Comparison of ENCODE assay signal across 17 cellular contexts in genomic region chr20:40685349-40685748, GRCh38. TPM values are rescaled to one million over a fixed set of nuclear protein-coding genes. Genes with fewer than 3 reads are reported as not detected.
DNase-seq lines count a peak whose midpoint lies in the region; ATAC-seq and TF ChIP-seq lines count a peak whose summit lies in the region.
"Had no signal": no experiment of that assay in that cellular context is flagged by ENCODE, and none has a peak within 500 bp of the region (broad histone marks: within the 10 kb centered on the region; RNA-seq: fewer than 3 reads in every experiment).

No MANE protein-coding gene starts in this region.

- ATAC-seq in RWPE2 (ENCODE audit: low read depth) (no peak), left lobe of liver (no peak)

- H3K27me3 ChIP-seq in RWPE2 (ENCODE audit: insufficient read depth, poor library complexity, severe bottlenecking) (peaks cover 58% of the 10 kb centered on the region), endocrine pancreas (ENCODE audit: control insufficient read depth, insufficient read depth, low read length) (no peaks in the 10 kb centered on the region), mucosa of rectum (ENCODE audit: control insufficient read depth in 2 of 2, insufficient read depth in 2 of 2, low read length in 2 of 2) (peaks cover 40 to 58% of the 10 kb centered on the region in 2 donors), subcutaneous abdominal adipose tissue (ENCODE audit: control insufficient read depth in 5 of 5, insufficient read depth in 4 of 5, low read length in 5 of 5) (peaks cover 0 to under 1% (median 0%) of the 10 kb centered on the region in 5 donors)

- no peaks in the 10 kb centered on the region for H3K4me1 ChIP-seq in RWPE2 (ENCODE audit: insufficient read depth, poor library complexity, severe bottlenecking)
- peaks cover 4% of the 10 kb centered on the region for H3K4me1 ChIP-seq in endocrine pancreas (ENCODE audit: control insufficient read depth, insufficient read depth, low read length)
- peaks cover 20 to 21% of the 10 kb centered on the region in 2 donors for H3K4me1 ChIP-seq in mucosa of rectum (ENCODE audit: control insufficient read depth in 2 of 2, insufficient read depth in 2 of 2, low read length in 2 of 2)
- peaks cover 16 to 83% (median 61%) of the 10 kb centered on the region in 5 donors for H3K4me1 ChIP-seq in subcutaneous abdominal adipose tissue (ENCODE audit: control insufficient read depth in 5 of 5, insufficient read depth in 5 of 5, low read length in 5 of 5)

- peak; percentile 59 for DNase-seq in RWPE2 (ENCODE audit: low spot score)
- DNase-seq in left lobe of liver (ENCODE audit: low spot score) = no peak
- DNase-seq in NCI-H2196 (lab: John Stamatoyannopoulos, UW; ENCODE audit: unreplicated experiment) = no peak
- no peak for DNase-seq in dermis blood vessel endothelial cell
- DNase-seq in NAMALWA (ENCODE audit: low spot score) = no peak
- DNase-seq: activated CD4-positive, alpha-beta memory T cell treated with anti-CD3 and anti-CD28 coated beads for 36 hours; activated T-cell treated with anti-CD3 and anti-CD28 coated beads, Interleukin-2, amount 50 U/mL, for 48 hours; effector CD4-positive, alpha-beta T cell; HFFc6; naive B cell; NCI-H187; T-helper 1 cell had no signal

- H3K4me3 ChIP-seq in RWPE2 (ENCODE audit: severe bottlenecking) (no peak overlapping the region), endocrine pancreas (ENCODE audit: control insufficient read depth, insufficient read depth, low read length) (peak overlapping the region; percentile 88), mucosa of rectum (ENCODE audit: low read length in 2 of 2) (peak overlapping the region in 1 of 2 donors; percentile 39), subcutaneous abdominal adipose tissue (ENCODE audit: low read depth in 1 of 5, low read length in 5 of 5) (peak overlapping the region; percentile 89 to 99 (median 95))
- H3K4me3 ChIP-seq: hepatocyte had no signal

- no peaks in the 10 kb centered on the region for H3K36me3 ChIP-seq in RWPE2 (ENCODE audit: low read depth)
- H3K36me3 ChIP-seq in endocrine pancreas (ENCODE audit: control insufficient read depth, insufficient read depth, low read length) = peaks cover 3% of the 10 kb centered on the region
- H3K36me3 ChIP-seq in mucosa of rectum (ENCODE audit: control insufficient read depth in 2 of 2, insufficient read depth in 2 of 2, low read length in 2 of 2) = no peaks in the 10 kb centered on the region
- peaks cover 0 to 18% (median 5%) of the 10 kb centered on the region in 5 donors for H3K36me3 ChIP-seq in subcutaneous abdominal adipose tissue (ENCODE audit: control insufficient read depth in 5 of 5, insufficient read depth in 5 of 5, low read length in 5 of 5)

- H3K27ac ChIP-seq in RWPE2 (ENCODE audit: poor library complexity, severe bottlenecking) = no peak overlapping the region
- peak overlapping the region; percentile 24 to 55 for H3K27ac ChIP-seq in mucosa of rectum (ENCODE audit: low read depth in 2 of 2, low read length in 2 of 2)
- H3K27ac ChIP-seq in subcutaneous abdominal adipose tissue (ENCODE audit: low read depth, low read length) = peak overlapping the region; percentile 86
- H3K27ac ChIP-seq: hepatocyte, RWPE1 had no signal

- H3K9me3 ChIP-seq in RWPE2 (ENCODE audit: severe bottlenecking) = no peaks in the 10 kb centered on the region
- H3K9me3 ChIP-seq in endocrine pancreas (ENCODE audit: control insufficient read depth, low read length) = no peaks in the 10 kb centered on the region
- H3K9me3 ChIP-seq in mucosa of rectum (ENCODE audit: control insufficient read depth in 2 of 2, low read length in 2 of 2) = no peaks in the 10 kb centered on the region
- H3K9me3 ChIP-seq in subcutaneous abdominal adipose tissue (ENCODE audit: control insufficient read depth in 5 of 5, low read length in 5 of 5) = no peaks in the 10 kb centered on the region

- H3K9ac ChIP-seq in endocrine pancreas (ENCODE audit: control insufficient read depth, insufficient read depth, low read length) (peak overlapping the region; percentile 69), mucosa of rectum (ENCODE audit: low read depth in 1 of 2, low read length in 2 of 2) (peak overlapping the region in 1 of 2 donors; percentile 48), subcutaneous abdominal adipose tissue (ENCODE audit: low read length in 5 of 5) (peak overlapping the region in 3 of 5 donors; percentile 33 to 85 (median 47))

- no peak for TF ChIP-seq CTCF in RWPE2 (IDR thresholded peaks at IDR 0.05; ENCODE audit: poor library complexity, severe bottlenecking)

RNA-seq across cellular contexts. Expression of gene MAFB, which starts 3.7 kb away (rescaled TPM):
- total RNA-seq in left lobe of liver (35.3 TPM), dermis blood vessel endothelial cell (3.4 and 5.9 TPM in 2 replicates)
- total RNA-seq: activated CD4-positive, alpha-beta memory T cell treated with anti-CD3 and anti-CD28 coated beads for 36 hours had no signal
